ENCODE assay signal across 8 cellular contexts in genomic region chr15:93088200-93088980, GRCh38. TPM values are rescaled to one million over a fixed set of nuclear protein-coding genes. Genes with fewer than 3 reads are reported as not detected.
DNase-seq lines count a peak whose midpoint lies in the region; ATAC-seq and TF ChIP-seq lines count a peak whose summit lies in the region.

No MANE protein-coding gene starts in this region.

- H3K4me1 ChIP-seq in BLaER1 treated with 17β-estradiol and CSF1 and Interleukin-3, amounts not matched to agents 10 nM and 100 nM: peaks cover 5 to 80% (median 62%) of the 10 kb centered on the region in 10 experiments; a peak in 19 of 20 replicates
- H3K4me1 ChIP-seq in body of pancreas: peaks cover 31% of the 10 kb centered on the region

- TF ChIP-seq CTCF in body of pancreas (IDR thresholded peaks at IDR 0.05) (no peak), kidney epithelial cell (IDR thresholded peaks at IDR 0.05; ENCODE audit: insufficient read depth, low read length, poor library complexity, severe bottlenecking) (no peak)

- H3K9ac ChIP-seq in BLaER1 treated with 17β-estradiol and CSF1 and Interleukin-3, amounts not matched to agents 10 nM and 100 nM: peak overlapping the region; percentile 48 to 91 (median 72)

- peak overlapping the region in 8 of 11 experiments; percentile 48 to 89 (median 72); a peak in 15 of 22 replicates for H3K27ac ChIP-seq in BLaER1 treated with 17β-estradiol and CSF1 and Interleukin-3, amounts not matched to agents 10 nM and 100 nM
- H3K27ac ChIP-seq in body of pancreas: peak overlapping the region in 3 of 4 donors; percentile 20 to 47 (median 22)
- peak overlapping the region; percentile 40 for H3K27ac ChIP-seq in substantia nigra (ENCODE audit: low read depth, low read length, poor library complexity, severe bottlenecking)

- H3K4me2 ChIP-seq in BLaER1 treated with 17β-estradiol and CSF1 and Interleukin-3, amounts not matched to agents 10 nM and 100 nM: peak overlapping the region; percentile 89 to 99 (median 97)

- TF ChIP-seq POLR2A in body of pancreas (IDR thresholded peaks at IDR 0.05): no peak

- no peaks in the 10 kb centered on the region for H3K9me3 ChIP-seq in BLaER1 treated with 17β-estradiol and CSF1 and Interleukin-3, amounts not matched to agents 10 nM and 100 nM (replicated peaks in 1 of 11)
- H3K9me3 ChIP-seq in body of pancreas: no peaks in the 10 kb centered on the region

- peaks cover 0 to 33% (median 0%) of the 10 kb centered on the region in 11 experiments; a peak in 10 of 22 replicates for H3K36me3 ChIP-seq in BLaER1 treated with 17β-estradiol and CSF1 and Interleukin-3, amounts not matched to agents 10 nM and 100 nM
- H3K36me3 ChIP-seq in body of pancreas (replicated peaks in 1 of 2; ENCODE audit: insufficient read depth in 1 of 2, low read depth in 2 of 2) (no peaks in the 10 kb centered on the region), kidney epithelial cell (ENCODE audit: control insufficient read depth, insufficient read depth, low read length) (no peaks in the 10 kb centered on the region)

- peak; percentile 39 for DNase-seq in NCI-H2171 treated with DMSO at 0.1 percent for 48 hours (lab: John Stamatoyannopoulos, UW)
- peak; percentile 24 to 44 (median 32) for DNase-seq in body of pancreas
- no peak for DNase-seq in kidney epithelial cell (ENCODE audit: low read depth)
- no peak for DNase-seq in substantia nigra (lab: John Stamatoyannopoulos, UW)
- no peak for DNase-seq in cortex of kidney (lab: John Stamatoyannopoulos, UW)

- H4K20me1 ChIP-seq in BLaER1 treated with 17β-estradiol and CSF1 and Interleukin-3, amounts not matched to agents 10 nM and 100 nM: peaks cover 0 to 43% (median 0%) of the 10 kb centered on the region in 11 experiments; a peak in 5 of 22 replicates

- peak overlapping the region; percentile 58 to 85 (median 73) for H3K4me3 ChIP-seq in BLaER1 treated with 17β-estradiol and CSF1 and Interleukin-3, amounts not matched to agents 10 nM and 100 nM
- H3K4me3 ChIP-seq in body of pancreas: peak overlapping the region; percentile 5 to 47
- H3K4me3 ChIP-seq in kidney epithelial cell (ENCODE audit: low read depth, low read length): peak overlapping the region; percentile 27

- ATAC-seq in GM21360 (IDR thresholded peaks at IDR 0.05; ENCODE audit: unreplicated experiment): peak; percentile 28
- peak; percentile 66 for ATAC-seq in body of pancreas
- ATAC-seq in GM18861 (IDR thresholded peaks at IDR 0.05; ENCODE audit: unreplicated experiment): no peak

- intact Hi-C loops in body of pancreas (cut with DNase I): no loop called here

- 1% methylated on average over 31 to 83 of the region's 85 CpGs for WGBS in body of pancreas, 2 donors

- peaks cover 0 to 49% (median 0%) of the 10 kb centered on the region in 11 experiments; a peak in 7 of 22 replicates for H3K27me3 ChIP-seq in BLaER1 treated with 17β-estradiol and CSF1 and Interleukin-3, amounts not matched to agents 10 nM and 100 nM
- no peaks in the 10 kb centered on the region for H3K27me3 ChIP-seq in body of pancreas
- peaks cover 53% of the 10 kb centered on the region for H3K27me3 ChIP-seq in kidney epithelial cell (ENCODE audit: control insufficient read depth, insufficient read depth, low read length)

RNA-seq across cellular contexts. Expression of gene RGMA, which starts 0.6 kb away (rescaled TPM):
- total RNA-seq in body of pancreas (1 to 10 TPM; 8.8 to 9.2 TPM), kidney epithelial cell (0.29 and 1.0 TPM in 2 replicates)

Comparison
In these comparisons a context has a peak if more than half of its experiments do, and no peak if none do; other contexts are left out.
1. DNase-seq: peak in NCI-H2171 treated with DMSO at 0.1 percent for 48 hours (single experiment) and body of pancreas (4 of 4); none in kidney epithelial cell (single experiment), substantia nigra (0 of 49) and cortex of kidney (single experiment).
2. Peak in every context shown above with its lines, with median percentiles within 50 percentile points of each other: H3K27ac ChIP-seq and H3K4me3 ChIP-seq.